8 cellular contexts compared by ENCODE assay signal in genomic region chr11:59614277-59615131, GRCh38. TPM values are rescaled to one million over a fixed set of nuclear protein-coding genes. Genes with fewer than 3 reads are reported as not detected.
A peak's percentile ranks its signal among the peaks of the same experiment; 100 is the strongest.
DNase-seq lines count a peak whose midpoint lies in the region; ATAC-seq and TF ChIP-seq lines count a peak whose summit lies in the region.

No MANE protein-coding gene starts in this region.

- peak overlapping the region; percentile 98 for H3K4me3 ChIP-seq in AG04450 (ENCODE audit: low read depth, low read length)
- H3K4me3 ChIP-seq in breast epithelium = peak overlapping the region; percentile 83 to 86 (median 83)
- H3K4me3 ChIP-seq in mucosa of descending colon = peak overlapping the region; percentile 87

- H3K27ac ChIP-seq in AG04450 (ENCODE audit: low read depth, low read length) (peak overlapping the region; percentile 42), breast epithelium (peak overlapping the region; percentile 95 to 98)

- H3K4me1 ChIP-seq in breast epithelium (peaks cover 0 to 29% of the 10 kb centered on the region in 2 donors), mucosa of descending colon (ENCODE audit: low read depth) (peaks cover 39% of the 10 kb centered on the region)

- DNase-seq in AG04450 (ENCODE audit: low read depth, low spot score) = no peak
- peak in 48 of 76 experiments; percentile 5 to 56 (median 18) for DNase-seq in HUDEP-2 (lab: John Stamatoyannopoulos, UW; ENCODE audit: unreplicated experiment in 76 of 76)
- no peak for DNase-seq in breast epithelium (ENCODE audit: low spot score in 2 of 2)
- DNase-seq in mucosa of descending colon = no peak
- no peak for DNase-seq in SIG-M5 (lab: John Stamatoyannopoulos, UW)

- no peak for TF ChIP-seq POLR2A in breast epithelium (IDR thresholded peaks at IDR 0.05)

- H3K36me3 ChIP-seq in breast epithelium = no peaks in the 10 kb centered on the region
- no peaks in the 10 kb centered on the region for H3K36me3 ChIP-seq in mucosa of descending colon (ENCODE audit: low read depth)

- CTCF ChIA-PET in AG04450 (lab: Charles Lee) = interaction anchor here (1.0 kb wide), 1 partner anchor 77 kb away, joined by 6 read pairs; no protein-coding TSS in a partner anchor

- POLR2A ChIA-PET in AG04450 (lab: Yijun Ruan, JAX) = interaction anchor here (0.6 to 1.6 kb wide), 3 partner anchors 25 to 48 kb away, joined by 4 to 9 read pairs (median 9); no protein-coding TSS in a partner anchor

- intact Hi-C loops in breast epithelium (cut with DNase I; ENCODE audit: low total_unique reads) (no loop called here), mucosa of descending colon (cut with DNase I, micrococcal nuclease) (loop anchor here in 1 of 2 donors (10.0 kb wide), 1 partner anchor 50 kb away; the partner anchor contains the start of gene PATL1)

- TF ChIP-seq CTCF in AG04450 (IDR thresholded peaks at IDR 0.05; ENCODE audit: low read depth, low read length) (no peak), breast epithelium (IDR thresholded peaks at IDR 0.05) (no peak), mucosa of descending colon (IDR thresholded peaks at IDR 0.05) (no peak)

- ATAC-seq in mucosa of descending colon (no peak), GM21737 (IDR thresholded peaks at IDR 0.05; ENCODE audit: unreplicated experiment) (no peak), HG03439 (IDR thresholded peaks at IDR 0.05; ENCODE audit: unreplicated experiment) (no peak), HG02623 (IDR thresholded peaks at IDR 0.05; ENCODE audit: unreplicated experiment) (no peak)

- H3K27me3 ChIP-seq in AG04450 (ENCODE audit: control insufficient read depth, insufficient read depth, low read length) (no peaks in the 10 kb centered on the region), breast epithelium (no peaks in the 10 kb centered on the region)

- H3K9me3 ChIP-seq in AG04450 (ENCODE audit: control insufficient read depth, insufficient read depth, low read length) (peaks cover 2% of the 10 kb centered on the region; the same call in 1 of the 2 replicates), breast epithelium (no peaks in the 10 kb centered on the region), mucosa of descending colon (no peaks in the 10 kb centered on the region)

RNA-seq across cellular contexts. Expression of gene OSBP, which starts 1.1 kb away (rescaled TPM):
- polyA plus RNA-seq in AG04450 (2011; rRNA removed) = 28.4 and 30.4 TPM in 2 replicates
- 28.4 and 35.0 TPM in 2 replicates for polyA minus RNA-seq in AG04450 (2011; rRNA and poly(A)+ RNA removed)
- total RNA-seq in breast epithelium (10 to 100 TPM; 42.4 to 48.2 (median 43.9) TPM), mucosa of descending colon (10 to 100 TPM; 55.0 to 57.8 (median 55.9) TPM)

RNA-seq across cellular contexts. Expression of gene PATL1, which starts 54.3 kb away (rescaled TPM):
- polyA plus RNA-seq in AG04450 (2011; rRNA removed) = 36.4 and 43.9 TPM in 2 replicates
- 20.0 and 23.0 TPM in 2 replicates for polyA minus RNA-seq in AG04450 (2011; rRNA and poly(A)+ RNA removed)
- 10 to 100 TPM; 13.4 to 15.8 (median 15.2) TPM for total RNA-seq in breast epithelium
- 10 to 100 TPM; 34.1 to 40.2 (median 34.6) TPM for total RNA-seq in mucosa of descending colon

Comparison
In these comparisons a context has a peak if more than half of its experiments do, and no peak if none do; other contexts are left out.
1. DNase-seq: peak in HUDEP-2 (48 of 76); none in AG04450 (single experiment), breast epithelium (0 of 2), mucosa of descending colon (0 of 3) and SIG-M5 (single experiment).
2. Peak in every context shown above with its lines, with median percentiles within 50 percentile points of each other: H3K4me3 ChIP-seq.